ENCODE assay signal across 8 cellular contexts in the genomic region with DNA sequence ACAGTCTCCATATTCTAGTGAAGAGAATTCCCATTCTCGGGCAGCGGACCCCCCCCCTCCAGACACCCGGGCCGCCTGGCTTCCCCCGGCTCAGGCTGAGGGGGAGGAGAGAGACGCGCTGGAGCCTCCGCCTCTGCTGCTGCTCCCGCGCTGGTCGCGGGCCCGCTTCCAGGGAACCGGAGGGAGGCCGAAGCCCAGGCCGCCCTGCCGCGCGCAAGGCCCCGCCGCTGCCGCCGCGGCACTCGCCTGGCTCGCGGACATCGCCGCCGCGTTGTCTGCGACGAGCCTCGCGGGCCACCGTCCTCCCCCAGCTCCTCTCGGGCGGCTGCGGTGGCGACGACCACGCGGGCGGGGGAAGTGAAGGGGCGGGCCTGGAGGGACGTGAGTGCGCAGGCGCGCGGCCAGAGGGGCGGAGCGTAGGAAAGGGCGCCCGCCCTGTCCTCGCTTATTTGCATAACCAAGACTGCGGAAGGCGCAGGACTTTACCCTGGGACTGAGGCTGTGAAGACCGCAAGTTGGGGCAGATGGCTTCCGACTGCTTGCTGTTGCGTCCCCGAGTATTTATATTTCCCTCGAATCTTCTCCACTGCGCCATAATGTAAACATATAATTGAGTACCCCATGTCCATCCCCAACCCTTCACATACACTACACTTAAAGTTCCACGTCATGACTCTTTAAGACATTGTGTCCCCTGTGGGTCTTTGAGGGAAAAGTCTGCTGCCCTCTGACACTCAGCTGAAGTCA. TPM values are rescaled to one million over a fixed set of nuclear protein-coding genes. Genes with fewer than 3 reads are reported as not detected.
DNase-seq lines count a peak whose midpoint lies in the region; ATAC-seq, FAIRE-seq and TF ChIP-seq lines count a peak whose summit lies in the region.

A gene with protein sequence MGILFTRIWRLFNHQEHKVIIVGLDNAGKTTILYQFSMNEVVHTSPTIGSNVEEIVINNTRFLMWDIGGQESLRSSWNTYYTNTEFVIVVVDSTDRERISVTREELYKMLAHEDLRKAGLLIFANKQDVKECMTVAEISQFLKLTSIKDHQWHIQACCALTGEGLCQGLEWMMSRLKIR (minus strand): TSS at position 279 of the 747 bp plus-strand sequence. CDS start 245 bp downstream, at position 34.

- TF ChIP-seq POLR2A in GM12892 (IDR thresholded peaks at IDR 0.05; ENCODE audit: low read depth, low read length) = peak; percentile 95
- TF ChIP-seq POLR2A in adrenal gland (IDR thresholded peaks at IDR 0.05) = peak; percentile 67 to 92

- TF ChIP-seq CTCF in adrenal gland (IDR thresholded peaks at IDR 0.05) (no peak), upper lobe of right lung (IDR thresholded peaks at IDR 0.05) (no peak)

- ATAC-seq in HG02852 (IDR thresholded peaks at IDR 0.05; ENCODE audit: unreplicated experiment) (peak; percentile 95), left cardiac atrium (peak; percentile 98 to 99), upper lobe of right lung (peak; percentile 99)

- H3K9me3 ChIP-seq in adrenal gland (replicated peaks in 1 of 3) (no peaks in the 10 kb centered on the region), upper lobe of right lung (no peaks in the 10 kb centered on the region)

- H3K27me3 ChIP-seq in adrenal gland = no peaks in the 10 kb centered on the region
- no peaks in the 10 kb centered on the region for H3K27me3 ChIP-seq in upper lobe of right lung

- peak; percentile 79 for DNase-seq in GM12892 (ENCODE audit: insufficient read length)
- DNase-seq in NCI-H146 (lab: John Stamatoyannopoulos, UW) = peak; percentile 91
- peak; percentile 90 to 97 (median 91) for DNase-seq in T-helper 1 cell
- peak; percentile 95 to 97 (median 96) for DNase-seq in adrenal gland
- peak; percentile 95 for DNase-seq in left cardiac atrium
- DNase-seq in posterior vena cava (ENCODE audit: low spot score) = peak; percentile 99
- peak; percentile 98 for DNase-seq in upper lobe of right lung

- H3K4me1 ChIP-seq in adrenal gland (replicated peaks in 1 of 2) (peaks cover 19 to 36% of the 10 kb centered on the region in 2 donors), upper lobe of right lung (peaks cover 23% of the 10 kb centered on the region)

- intact Hi-C loops in adrenal gland (cut with DNase I) = loop anchor here in 1 of 2 donors (10.0 kb wide), 1 partner anchor 166 kb away; no protein-coding TSS in a partner anchor
- intact Hi-C loops in left cardiac atrium (cut with DNase I) = no loop called here
- intact Hi-C loops in posterior vena cava (cut with DNase I) = loop anchor here in 1 of 2 donors (5.0 kb wide), 1 partner anchor 174 kb away; no protein-coding TSS in a partner anchor
- intact Hi-C loops in upper lobe of right lung (cut with DNase I) = no loop called here

- WGBS in adrenal gland, 4 donors = 0 to 1% (median 0%) methylated on average over 5 to 64 of the region's 64 CpGs

- FAIRE-seq in GM12892 (lab: Jason Lieb, UNC) = peak; percentile 100

- H3K27ac ChIP-seq in adrenal gland = peak within 1 kb of the TSS; percentile 42 to 93 (median 88)
- peak within 1 kb of the TSS; percentile 88 for H3K27ac ChIP-seq in upper lobe of right lung

- H3K4me3 ChIP-seq in adrenal gland (peak within 1 kb of the TSS; percentile 18 to 93 (median 72)), upper lobe of right lung (peak within 1 kb of the TSS; percentile 89)

- H3K36me3 ChIP-seq in adrenal gland (replicated peaks in 1 of 2) (no peaks in the 10 kb centered on the region), upper lobe of right lung (no peaks in the 10 kb centered on the region)

RNA-seq across cellular contexts. Expression of the gene that starts here (rescaled TPM):
- 55.2 TPM for polyA plus RNA-seq in GM12892 (2012; ENCODE audit: missing spikeins)
- total RNA-seq in adrenal gland (10 to 100 TPM; 38.4 to 99.0 (median 70.5) TPM), left cardiac atrium (10 to 100 TPM; 64.4 to 82.9 TPM), posterior vena cava (10 to 100 TPM; 68.9 to 99.9 TPM), upper lobe of right lung (56.6 TPM)
- polyA plus RNA-seq in adrenal gland = 10 to 100 TPM in 2 of 3 donors, 1 to 10 TPM in 1; 8.3 to 39.9 (median 10.9) TPM

Comparison
In these comparisons a context has a peak if more than half of its experiments do, and no peak if none do; other contexts are left out.
1. Peak in every context shown above with its lines: DNase-seq, ATAC-seq, H3K4me3 ChIP-seq and H3K27ac ChIP-seq.